ENCODE assay signal across 33 cellular contexts in genomic region chr3:27794211-27794610, GRCh38.
"Had no signal": no experiment of that assay in that cellular context is flagged by ENCODE, and none has a peak within 500 bp of the region (broad histone marks: within the 10 kb centered on the region; RNA-seq: fewer than 3 reads in every experiment).

No MANE protein-coding gene starts in this region.

- H3K36me3 ChIP-seq: adrenal gland, cardiac muscle cell, colonic mucosa, gastrocnemius medialis, heart left ventricle had no signal

- H3K27ac Mint-ChIP-seq: activated CD4-positive, alpha-beta memory T cell treated with anti-CD3 and anti-CD28 coated beads, Interleukin-2, amount 10 ng/mL, durations not matched to agents 7 days and 5 days; activated CD4-positive, alpha-beta T cell treated with anti-CD3 and anti-CD28 coated beads, Interleukin-2, amount 10 ng/mL, durations not matched to agents 7 days and 5 days; activated naive CD4-positive, alpha-beta T cell treated with anti-CD3 and anti-CD28 coated beads for 36 hours; activated naive CD4-positive, alpha-beta T cell treated with anti-CD3 and anti-CD28 coated beads, Interleukin-2, amount 50 U/mL, for 24 hours; activated naive CD8-positive, alpha-beta T cell treated with anti-CD3 and anti-CD28 coated beads for 36 hours; activated naive CD8-positive, alpha-beta T cell treated with anti-CD3 and anti-CD28 coated beads, Interleukin-2, amount 50 U/mL, for 24 hours; activated T-helper 17 cell treated with anti-CD3 and anti-CD28 coated beads, Interleukin-2, amount 50 U/mL, for 72 hours had no signal

- H3K27me3 Mint-ChIP-seq: activated CD4-positive, alpha-beta memory T cell treated with anti-CD3 and anti-CD28 coated beads, Interleukin-2, amount 10 ng/mL, durations not matched to agents 7 days and 5 days; activated CD4-positive, alpha-beta T cell treated with anti-CD3 and anti-CD28 coated beads, Interleukin-2, amount 10 ng/mL, durations not matched to agents 7 days and 5 days; activated naive CD4-positive, alpha-beta T cell treated with anti-CD3 and anti-CD28 coated beads, Interleukin-2, amount 50 U/mL, for 24 hours; activated naive CD8-positive, alpha-beta T cell treated with anti-CD3 and anti-CD28 coated beads for 36 hours; activated naive CD8-positive, alpha-beta T cell treated with anti-CD3 and anti-CD28 coated beads, Interleukin-2, amount 50 U/mL, for 24 hours; activated T-helper 17 cell treated with anti-CD3 and anti-CD28 coated beads, Interleukin-2, amount 50 U/mL, for 72 hours had no signal

- H3K4me1 ChIP-seq: adrenal gland, body of pancreas, colonic mucosa, gastrocnemius medialis, heart left ventricle had no signal

- H2AFZ ChIP-seq: hepatocyte had no signal

- H3K9me3 ChIP-seq: adrenal gland, body of pancreas, colonic mucosa, gastrocnemius medialis, heart left ventricle had no signal

- FAIRE-seq: endometrium, endothelial cell of umbilical vein had no signal

- H3K36me3 Mint-ChIP-seq: activated naive CD8-positive, alpha-beta T cell treated with anti-CD3 and anti-CD28 coated beads for 36 hours had no signal

- H3K27ac ChIP-seq: adrenal gland, body of pancreas, cardiac muscle cell, colonic mucosa, gastrocnemius medialis, heart left ventricle, hepatocyte had no signal

- H3K4me2 ChIP-seq: hepatocyte had no signal

- DNase-seq: activated CD4-positive, alpha-beta memory T cell treated with anti-CD3 and anti-CD28 coated beads, Interleukin-2, amount 10 ng/mL, durations not matched to agents 7 days and 5 days; activated CD4-positive, alpha-beta T cell treated with anti-CD3 and anti-CD28 coated beads for 1 hour; activated CD4-positive, alpha-beta T cell treated with anti-CD3 and anti-CD28 coated beads for 4 hours; activated CD4-positive, alpha-beta T cell treated with anti-CD3 and anti-CD28 coated beads, Interleukin-2, amount 10 ng/mL, durations not matched to agents 7 days and 5 days; activated CD4-positive, alpha-beta T cell treated with anti-CD3 and anti-CD28 coated beads, Interleukin-2, amount 50 U/mL, for 4 hours; activated CD4-positive, CD25-positive, alpha-beta regulatory T cell; activated CD8-positive, alpha-beta memory T cell treated with anti-CD3 and anti-CD28 coated beads, Interleukin-2, amount 50 U/mL, for 48 hours; activated effector memory CD4-positive, alpha-beta T cell treated with Interleukin-2 at 50 U/mL for 16 hours; activated naive CD4-positive, alpha-beta T cell treated with anti-CD3 and anti-CD28 coated beads for 36 hours; activated naive CD8-positive, alpha-beta T cell treated with anti-CD3 and anti-CD28 coated beads for 36 hours; activated naive CD8-positive, alpha-beta T cell treated with anti-CD3 and anti-CD28 coated beads, Interleukin-2, amount 50 U/mL, for 24 hours; activated T-cell treated with anti-CD3 and anti-CD28 coated beads for 4 hours; activated T-cell treated with anti-CD3 and anti-CD28 coated beads, Interleukin-2, amount 50 U/mL, for 4 hours; adrenal gland; amygdala; aorta; body of pancreas; central memory CD4-positive, alpha-beta T cell; cerebellar nuclear complex; colonic mucosa; effector CD8-positive, alpha-beta T cell; foreskin fibroblast; gastrocnemius medialis; glutamatergic neuron; heart left ventricle; T-helper 2 cell had no signal

- H3K9me3 Mint-ChIP-seq: activated CD4-positive, alpha-beta memory T cell treated with anti-CD3 and anti-CD28 coated beads, Interleukin-2, amount 10 ng/mL, durations not matched to agents 7 days and 5 days; activated CD4-positive, alpha-beta T cell treated with anti-CD3 and anti-CD28 coated beads, Interleukin-2, amount 10 ng/mL, durations not matched to agents 7 days and 5 days; activated naive CD4-positive, alpha-beta T cell treated with anti-CD3 and anti-CD28 coated beads for 36 hours; activated naive CD4-positive, alpha-beta T cell treated with anti-CD3 and anti-CD28 coated beads, Interleukin-2, amount 50 U/mL, for 24 hours; activated naive CD8-positive, alpha-beta T cell treated with anti-CD3 and anti-CD28 coated beads for 36 hours; activated naive CD8-positive, alpha-beta T cell treated with anti-CD3 and anti-CD28 coated beads, Interleukin-2, amount 50 U/mL, for 24 hours; activated T-cell treated with anti-CD3 and anti-CD28 coated beads, Interleukin-2, amount 50 U/mL, for 4 hours; activated T-helper 17 cell treated with anti-CD3 and anti-CD28 coated beads, Interleukin-2, amount 50 U/mL, for 72 hours had no signal

- H3K27me3 ChIP-seq: adrenal gland, body of pancreas, cardiac muscle cell, colonic mucosa, gastrocnemius medialis, hepatocyte had no signal

- H3K79me2 ChIP-seq: hepatocyte had no signal

- H3K4me3 Mint-ChIP-seq: activated CD4-positive, alpha-beta memory T cell treated with anti-CD3 and anti-CD28 coated beads, Interleukin-2, amount 10 ng/mL, durations not matched to agents 7 days and 5 days; activated CD4-positive, alpha-beta T cell treated with anti-CD3 and anti-CD28 coated beads, Interleukin-2, amount 10 ng/mL, durations not matched to agents 7 days and 5 days; activated naive CD4-positive, alpha-beta T cell treated with anti-CD3 and anti-CD28 coated beads for 36 hours; activated naive CD4-positive, alpha-beta T cell treated with anti-CD3 and anti-CD28 coated beads, Interleukin-2, amount 50 U/mL, for 24 hours; activated naive CD8-positive, alpha-beta T cell treated with anti-CD3 and anti-CD28 coated beads for 36 hours; activated naive CD8-positive, alpha-beta T cell treated with anti-CD3 and anti-CD28 coated beads, Interleukin-2, amount 50 U/mL, for 24 hours; activated T-cell treated with anti-CD3 and anti-CD28 coated beads, Interleukin-2, amount 50 U/mL, for 4 hours; activated T-helper 17 cell treated with anti-CD3 and anti-CD28 coated beads, Interleukin-2, amount 50 U/mL, for 72 hours had no signal

- H3K4me1 Mint-ChIP-seq: activated CD4-positive, alpha-beta memory T cell treated with anti-CD3 and anti-CD28 coated beads, Interleukin-2, amount 10 ng/mL, durations not matched to agents 7 days and 5 days; activated CD4-positive, alpha-beta T cell treated with anti-CD3 and anti-CD28 coated beads, Interleukin-2, amount 10 ng/mL, durations not matched to agents 7 days and 5 days; activated T-helper 17 cell treated with anti-CD3 and anti-CD28 coated beads, Interleukin-2, amount 50 U/mL, for 72 hours had no signal

- H3K4me3 ChIP-seq: adrenal gland, body of pancreas, cardiac muscle cell, colonic mucosa, gastrocnemius medialis, heart left ventricle, hepatocyte had no signal

- ATAC-seq: activated naive CD8-positive, alpha-beta T cell treated with anti-CD3 and anti-CD28 coated beads, Interleukin-2, amount 50 U/mL, for 24 hours; activated T-cell treated with anti-CD3 and anti-CD28 coated beads, Interleukin-2, amount 50 U/mL, for 4 hours; activated T-helper 17 cell treated with anti-CD3 and anti-CD28 coated beads, Interleukin-2, amount 50 U/mL, for 72 hours; body of pancreas; esophagus mucosa; gastrocnemius medialis; heart left ventricle had no signal
